In genomic region chr11:86244522-86245368, GRCh38 we compare ENCODE assay signal across 1 cellular context.
TF ChIP-seq lines count a peak whose summit lies in the region.

Gene EED (plus strand): TSS chr11:86244753. CDS start chr11:86245230, 477 bp downstream.

TF ChIP-seq in GM23338, 12 proteins besides CTCF, POLR2A, EP300 and RAD21 (continued from another document):
- TF ChIP-seq ZNF462 (CRISPR knock-in tag; IDR thresholded peaks at IDR 0.05) (no peak), JUNB (IDR thresholded peaks at IDR 0.05; ENCODE audit: unreplicated experiment) (no peak), STAT1 (IDR thresholded peaks at IDR 0.05; ENCODE audit: unreplicated experiment) (no peak)
